ENCODE assay signal across 20 cellular contexts in genomic region chr7:23966941-23967340, GRCh38.
DNase-seq lines count a peak whose midpoint lies in the region; ATAC-seq and TF ChIP-seq lines count a peak whose summit lies in the region.
"Had no signal": no experiment of that assay in that cellular context is flagged by ENCODE, and none has a peak within 500 bp of the region (broad histone marks: within the 10 kb centered on the region; RNA-seq: fewer than 3 reads in every experiment).

No MANE protein-coding gene starts in this region.

- peak; percentile 20 for DNase-seq in NCI-H2171 treated with DMSO at 0.1 percent for 48 hours (lab: John Stamatoyannopoulos, UW)
- no peak for DNase-seq in NCI-H2171 (lab: John Stamatoyannopoulos, UW)
- peak; percentile 48 for DNase-seq in ELR (ENCODE audit: low read depth)
- DNase-seq in NCI-H69 (lab: John Stamatoyannopoulos, UW): peak; percentile 56
- DNase-seq in myocyte (ENCODE audit: low read depth): peak; percentile 44
- DNase-seq in Calu3: no peak
- DNase-seq in MG63: no peak
- DNase-seq: DMS79 treated with DMSO at 0.1 percent for 48 hours; GDM1; H7; NCI-H1092 treated with DMSO at 0.1 percent for 48 hours; NCI-H1694; NCI-H2081; NCI-H446 treated with DMSO at 0.1 percent for 48 hours; NCI-H526 treated with DMSO at 0.1 percent for 48 hours; NK-92 treated with Interleukin-12 subunit alpha and Interleukin-12 subunit beta, amount 100 ng/mL, for 24 hours had no signal

- CTCF ChIA-PET in Calu3 (lab: Charles Lee): interaction anchor here (1.0 kb wide), 1 partner anchor 31 kb away, joined by 4 read pairs; no protein-coding TSS in a partner anchor

- H3K9me3 ChIP-seq in MG63: no peaks in the 10 kb centered on the region

- no peaks in the 10 kb centered on the region for H3K27me3 ChIP-seq in MG63

- H3K4me3 ChIP-seq in MG63: no peak overlapping the region

- no peaks in the 10 kb centered on the region for H3K4me1 Mint-ChIP-seq in Calu3 (ENCODE audit: low read depth, unreplicated experiment)
- H3K4me1 Mint-ChIP-seq: B cell had no signal

- intact Hi-C loops in Calu3 (cut with micrococcal nuclease; ENCODE audit: unreplicated experiment): no loop called here

- H3K4me3 Mint-ChIP-seq in Calu3 (ENCODE audit: low read depth, unreplicated experiment): no peak overlapping the region
- H3K4me3 Mint-ChIP-seq: B cell had no signal

- ATAC-seq in GM21423 (IDR thresholded peaks at IDR 0.05; ENCODE audit: unreplicated experiment): no peak
- ATAC-seq: Panc1, SK-N-SH treated with all-trans-retinoic acid at 6 μM for 48 hours had no signal

- no peak overlapping the region for H3K27ac Mint-ChIP-seq in Calu3 (ENCODE audit: unreplicated experiment)
- H3K27ac Mint-ChIP-seq: B cell had no signal

- no peaks in the 10 kb centered on the region for H3K36me3 ChIP-seq in MG63

- H3K27me3 Mint-ChIP-seq in Calu3 (ENCODE audit: unreplicated experiment): peaks cover 18% of the 10 kb centered on the region

- H3K36me3 Mint-ChIP-seq in Calu3 (ENCODE audit: insufficient read depth, unreplicated experiment): no peaks in the 10 kb centered on the region

- H3K9me3 Mint-ChIP-seq in Calu3 (ENCODE audit: low read depth, unreplicated experiment): no peaks in the 10 kb centered on the region

- BruUV-seq in Calu3 (replicated peaks; lab: Mats Ljungman, UMichigan): no TSS peak

- TF ChIP-seq CTCF in Calu3 (IDR thresholded peaks at IDR 0.05; ENCODE audit: unreplicated experiment): no peak

Comparison
In these comparisons a context has a peak if more than half of its experiments do, and no peak if none do; other contexts are left out.
1. DNase-seq: peak in NCI-H2171 treated with DMSO at 0.1 percent for 48 hours (single experiment), ELR (single experiment), NCI-H69 (single experiment) and myocyte (single experiment); none in NCI-H2171 (single experiment), Calu3 (single experiment) and MG63 (single experiment).